In the genomic region with DNA sequence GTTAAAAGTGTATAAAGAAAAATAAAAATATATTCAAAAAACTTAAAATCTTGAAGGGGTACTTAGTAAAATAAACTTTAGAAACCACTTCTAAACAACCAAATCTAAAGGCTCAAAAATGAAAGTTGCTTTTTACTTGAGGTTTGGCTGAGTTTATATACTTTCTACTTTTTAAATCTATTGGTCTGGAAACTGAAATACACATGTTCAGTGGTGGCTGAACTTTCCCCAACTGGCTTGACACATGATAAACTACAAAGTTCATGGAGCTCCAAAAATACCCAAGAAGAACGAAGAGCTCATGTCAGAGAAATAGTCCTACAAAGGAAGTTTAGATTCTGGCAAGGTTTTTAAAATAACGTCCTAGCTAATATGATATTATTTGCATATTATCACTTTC, we compare ENCODE assay signal across 28 cellular contexts. TPM values are rescaled to one million over a fixed set of nuclear protein-coding genes. Genes with fewer than 3 reads are reported as not detected.
A peak's percentile ranks its signal among the peaks of the same experiment; 100 is the strongest.
DNase-seq lines count a peak whose midpoint lies in the region; ATAC-seq and TF ChIP-seq lines count a peak whose summit lies in the region.
"Had no signal": no experiment of that assay in that cellular context is flagged by ENCODE, and none has a peak within 500 bp of the region (broad histone marks: within the 10 kb centered on the region; RNA-seq: fewer than 3 reads in every experiment).

No MANE protein-coding gene starts in this region.

- TF ChIP-seq EP300 in upper lobe of left lung (IDR thresholded peaks at IDR 0.05) = no peak

- no peaks in the 10 kb centered on the region for H3K9me3 Mint-ChIP-seq in nephron progenitor cell
- H3K9me3 Mint-ChIP-seq: neural crest cell; stimulated activated naive B cell treated with anti-CD40 and anti-IgM and Interleukin-4, amounts not matched to agents 10 μg/mL and 1 μg/mL and 100 μg/mL, for 72 hours had no signal

- H3K27me3 ChIP-seq in right cardiac atrium (ENCODE audit: control insufficient read depth, insufficient read depth) (no peaks in the 10 kb centered on the region), upper lobe of left lung (no peaks in the 10 kb centered on the region)
- H3K27me3 ChIP-seq: ascending aorta, esophagus squamous epithelium, MG63, right lobe of liver, suprapubic skin had no signal

- WGBS in right cardiac atrium = 9% methylated on average over 2 of the region's 2 CpGs
- 33 to 35% methylated on average over 2 of the region's 2 CpGs for whole genome bisulfite sequencing in upper lobe of left lung, 2 donors

- H3K4me3 Mint-ChIP-seq in nephron progenitor cell = no peak overlapping the region
- no peak overlapping the region for H3K4me3 Mint-ChIP-seq in T-helper 17 cell
- H3K4me3 Mint-ChIP-seq: activated naive CD8-positive, alpha-beta T cell; B cell; CD8-positive, alpha-beta memory T cell; neural crest cell; stimulated activated naive B cell treated with anti-CD40 and anti-IgM and Interleukin-4, amounts not matched to agents 10 μg/mL and 1 μg/mL and 100 μg/mL, for 72 hours had no signal

- H3K27ac ChIP-seq in right cardiac atrium (ENCODE audit: low read length) (no peak overlapping the region), coronary artery (peak overlapping the region in 1 of 2 donors; percentile 31), upper lobe of left lung (peak overlapping the region in 1 of 4 donors; percentile 27)
- H3K27ac ChIP-seq: esophagus squamous epithelium, right lobe of liver, suprapubic skin had no signal

- H3K9me3 ChIP-seq in right cardiac atrium (ENCODE audit: control insufficient read depth, low read length) (no peaks in the 10 kb centered on the region), T-helper 17 cell (ENCODE audit: control insufficient read depth, low read length, poor library complexity, severe bottlenecking) (no peaks in the 10 kb centered on the region), upper lobe of left lung (no peaks in the 10 kb centered on the region)
- H3K9me3 ChIP-seq: ascending aorta, esophagus squamous epithelium, MG63, right lobe of liver, suprapubic skin had no signal

- peak overlapping the region; percentile 71 for H3K27ac Mint-ChIP-seq in nephron progenitor cell
- no peak overlapping the region for H3K27ac Mint-ChIP-seq in T-helper 17 cell
- H3K27ac Mint-ChIP-seq: activated naive CD8-positive, alpha-beta T cell; B cell; CD8-positive, alpha-beta memory T cell; stimulated activated naive B cell treated with anti-CD40 and anti-IgM and Interleukin-4, amounts not matched to agents 10 μg/mL and 1 μg/mL and 100 μg/mL, for 72 hours had no signal

- DNase-seq in right cardiac atrium (no peak), Right ventricle myocardium inferior (ENCODE audit: missing footprints) (no peak), coronary artery (ENCODE audit: low spot score) (no peak), nephron progenitor cell (no peak), T-helper 17 cell (no peak), upper lobe of left lung (no peak), NCI-H82 treated with DMSO at 0.1 percent for 48 hours (lab: John Stamatoyannopoulos, UW; ENCODE audit: unreplicated experiment) (no peak)
- DNase-seq: activated effector memory CD4-positive, alpha-beta T cell treated with Interleukin-2 at 50 U/mL for 16 hours; activated T-cell treated with anti-CD3 and anti-CD28 coated beads for 4 hours; CD8-positive, alpha-beta memory T cell; DMS153; esophagus squamous epithelium; HCEC 1CT; KBM-7; kidney glomerular epithelial cell; MG63; NCI-H2029; NCI-H524 treated with DMSO at 0.1 percent for 48 hours; right lobe of liver; stimulated activated naive B cell treated with anti-CD40 and anti-IgM and Interleukin-4, amounts not matched to agents 10 μg/mL and 1 μg/mL and 100 μg/mL, for 72 hours; T-helper 2 cell had no signal

- peaks cover 39% of the 10 kb centered on the region for H3K4me1 Mint-ChIP-seq in nephron progenitor cell
- no peaks in the 10 kb centered on the region for H3K4me1 Mint-ChIP-seq in T-helper 17 cell
- H3K4me1 Mint-ChIP-seq: B cell; CD8-positive, alpha-beta memory T cell had no signal

- H3K4me1 ChIP-seq in right cardiac atrium (ENCODE audit: control insufficient read depth, insufficient read depth, low read length) = no peaks in the 10 kb centered on the region
- no peaks in the 10 kb centered on the region for H3K4me1 ChIP-seq in upper lobe of left lung
- H3K4me1 ChIP-seq: ascending aorta, esophagus squamous epithelium, right lobe of liver, suprapubic skin had no signal

- H3K36me3 Mint-ChIP-seq in nephron progenitor cell (ENCODE audit: low read depth) (peaks cover 40% of the 10 kb centered on the region), T-helper 17 cell (ENCODE audit: low read depth) (no peaks in the 10 kb centered on the region)
- H3K36me3 Mint-ChIP-seq: activated naive CD8-positive, alpha-beta T cell; CD8-positive, alpha-beta memory T cell; stimulated activated naive B cell treated with anti-CD40 and anti-IgM and Interleukin-4, amounts not matched to agents 10 μg/mL and 1 μg/mL and 100 μg/mL, for 72 hours had no signal

- ATAC-seq in right cardiac atrium = no peak
- ATAC-seq in Right ventricle myocardium inferior = no peak
- ATAC-seq in HG03432 (IDR thresholded peaks at IDR 0.05; ENCODE audit: unreplicated experiment) = no peak
- no peak for ATAC-seq in T-helper 17 cell
- ATAC-seq in upper lobe of left lung (ENCODE audit: low FRiP score in 2 of 2) = no peak
- ATAC-seq: right lobe of liver; stimulated activated naive B cell treated with anti-CD40 and anti-IgM and Interleukin-4, amounts not matched to agents 10 μg/mL and 1 μg/mL and 100 μg/mL, for 72 hours had no signal

- TF ChIP-seq CTCF in coronary artery (IDR thresholded peaks at IDR 0.05) (no peak), nephron progenitor cell (IDR thresholded peaks at IDR 0.05) (no peak), upper lobe of left lung (IDR thresholded peaks at IDR 0.05) (no peak)

- TF ChIP-seq POLR2A in upper lobe of left lung (IDR thresholded peaks at IDR 0.05) = no peak

- no peaks in the 10 kb centered on the region for H3K27me3 Mint-ChIP-seq in nephron progenitor cell (ENCODE audit: low read depth, poor library complexity)
- no peaks in the 10 kb centered on the region for H3K27me3 Mint-ChIP-seq in T-helper 17 cell
- H3K27me3 Mint-ChIP-seq: activated naive CD8-positive, alpha-beta T cell; B cell; CD8-positive, alpha-beta memory T cell; stimulated activated naive B cell treated with anti-CD40 and anti-IgM and Interleukin-4, amounts not matched to agents 10 μg/mL and 1 μg/mL and 100 μg/mL, for 72 hours had no signal

- H3K36me3 ChIP-seq in upper lobe of left lung = no peaks in the 10 kb centered on the region
- H3K36me3 ChIP-seq: ascending aorta, esophagus squamous epithelium, right lobe of liver, suprapubic skin had no signal

- H3K4me3 ChIP-seq in right cardiac atrium (ENCODE audit: low read length) (peak overlapping the region; percentile 5), coronary artery (peak overlapping the region; percentile 32), upper lobe of left lung (no peak overlapping the region)
- H3K4me3 ChIP-seq: ascending aorta, esophagus squamous epithelium, lung, MG63, right lobe of liver, suprapubic skin had no signal

- intact Hi-C loops in right cardiac atrium (cut with DNase I) (no loop called here), Right ventricle myocardium inferior (cut with DNase I) (no loop called here)

RNA-seq across cellular contexts. Expression of a gene that starts 28.5 kb away (rescaled TPM):
- total RNA-seq in right cardiac atrium (10 to 100 TPM; 32.9 to 42.3 (median 41.0) TPM), Right ventricle myocardium inferior (67.8 TPM), T-helper 17 cell (under 1 TPM; 0.26 to 0.62 TPM), upper lobe of left lung (10 to 100 TPM; 30.7 to 81.7 (median 50.1) TPM)
- polyA plus RNA-seq in right cardiac atrium = 10.1 TPM
- total RNA-seq: B cell; CD8-positive, alpha-beta memory T cell had no signal
- polyA plus RNA-seq: CD8-positive, alpha-beta memory T cell had no signal

Comparison
In these comparisons a context has a peak if more than half of its experiments do, and no peak if none do; other contexts are left out.
1. H3K4me3 ChIP-seq: peak in right cardiac atrium (single experiment) and coronary artery (single experiment); none in upper lobe of left lung (0 of 4).
2. RNA of a gene that starts 28.5 kb away (total RNA-seq): 67.8 TPM in Right ventricle myocardium inferior (single experiment), 30.7 to 81.7 TPM in upper lobe of left lung and 32.9 to 42.3 TPM in right cardiac atrium; 0.26 to 0.62 TPM in T-helper 17 cell; every median in the first group is over 10 times any median in the second.